ENCODE assay signal across 1 cellular context in the genomic region with DNA sequence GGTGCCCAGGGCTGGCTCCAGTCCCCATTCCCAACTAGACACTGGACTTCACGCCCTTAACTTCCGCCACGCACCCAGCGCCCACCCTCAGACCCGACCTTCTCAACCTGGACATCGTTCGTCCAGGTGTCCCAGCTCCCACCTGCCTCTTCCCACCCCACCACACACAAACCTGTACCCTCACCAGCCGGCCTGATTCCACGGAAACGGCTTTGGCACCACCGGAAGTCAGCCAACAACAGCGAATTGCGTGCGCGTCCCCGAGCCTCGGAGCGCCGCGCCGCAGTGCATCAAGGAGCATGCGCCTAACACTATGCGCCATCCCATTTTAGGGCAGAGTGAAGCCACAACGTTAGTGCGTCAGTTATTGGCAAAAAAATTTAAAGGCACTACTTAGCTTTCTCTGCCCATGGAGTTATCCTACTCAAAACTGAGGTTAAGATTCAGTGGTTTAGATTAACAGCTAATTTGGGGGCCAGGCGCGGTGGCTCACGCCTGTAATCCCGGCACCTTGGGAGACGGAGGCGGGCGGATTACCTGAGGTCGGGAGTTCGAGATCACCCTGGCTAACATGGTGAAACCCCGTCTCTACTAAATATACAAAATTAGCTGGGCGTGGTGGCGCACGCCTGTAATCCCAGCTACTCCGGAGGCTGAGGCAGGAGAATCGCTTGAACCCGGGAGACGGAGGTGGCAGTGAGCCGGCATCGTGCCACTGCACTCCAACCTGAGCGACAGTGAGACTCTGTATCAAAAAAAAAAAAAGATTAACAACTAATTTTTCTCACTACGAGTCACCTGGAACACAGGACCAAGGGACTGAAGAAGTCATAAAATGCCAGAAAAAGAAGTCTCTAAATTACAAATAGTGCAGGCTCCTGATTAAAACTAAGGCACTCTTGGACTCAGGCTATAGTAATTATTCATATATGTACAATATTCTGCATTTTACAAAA.
TF ChIP-seq lines count a peak whose summit lies in the region.

A gene with protein sequence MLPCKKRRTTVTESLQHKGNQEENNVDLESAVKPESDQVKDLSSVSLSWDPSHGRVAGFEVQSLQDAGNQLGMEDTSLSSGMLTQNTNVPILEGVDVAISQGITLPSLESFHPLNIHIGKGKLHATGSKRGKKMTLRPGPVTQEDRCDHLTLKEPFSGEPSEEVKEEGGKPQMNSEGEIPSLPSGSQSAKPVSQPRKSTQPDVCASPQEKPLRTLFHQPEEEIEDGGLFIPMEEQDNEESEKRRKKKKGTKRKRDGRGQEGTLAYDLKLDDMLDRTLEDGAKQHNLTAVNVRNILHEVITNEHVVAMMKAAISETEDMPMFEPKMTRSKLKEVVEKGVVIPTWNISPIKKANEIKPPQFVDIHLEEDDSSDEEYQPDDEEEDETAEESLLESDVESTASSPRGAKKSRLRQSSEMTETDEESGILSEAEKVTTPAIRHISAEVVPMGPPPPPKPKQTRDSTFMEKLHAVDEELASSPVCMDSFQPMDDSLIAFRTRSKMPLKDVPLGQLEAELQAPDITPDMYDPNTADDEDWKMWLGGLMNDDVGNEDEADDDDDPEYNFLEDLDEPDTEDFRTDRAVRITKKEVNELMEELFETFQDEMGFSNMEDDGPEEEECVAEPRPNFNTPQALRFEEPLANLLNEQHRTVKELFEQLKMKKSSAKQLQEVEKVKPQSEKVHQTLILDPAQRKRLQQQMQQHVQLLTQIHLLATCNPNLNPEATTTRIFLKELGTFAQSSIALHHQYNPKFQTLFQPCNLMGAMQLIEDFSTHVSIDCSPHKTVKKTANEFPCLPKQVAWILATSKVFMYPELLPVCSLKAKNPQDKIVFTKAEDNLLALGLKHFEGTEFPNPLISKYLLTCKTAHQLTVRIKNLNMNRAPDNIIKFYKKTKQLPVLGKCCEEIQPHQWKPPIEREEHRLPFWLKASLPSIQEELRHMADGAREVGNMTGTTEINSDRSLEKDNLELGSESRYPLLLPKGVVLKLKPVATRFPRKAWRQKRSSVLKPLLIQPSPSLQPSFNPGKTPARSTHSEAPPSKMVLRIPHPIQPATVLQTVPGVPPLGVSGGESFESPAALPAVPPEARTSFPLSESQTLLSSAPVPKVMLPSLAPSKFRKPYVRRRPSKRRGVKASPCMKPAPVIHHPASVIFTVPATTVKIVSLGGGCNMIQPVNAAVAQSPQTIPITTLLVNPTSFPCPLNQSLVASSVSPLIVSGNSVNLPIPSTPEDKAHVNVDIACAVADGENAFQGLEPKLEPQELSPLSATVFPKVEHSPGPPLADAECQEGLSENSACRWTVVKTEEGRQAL (N-terminal part only) (minus strand): TSS at position 240 of the 956 bp plus-strand sequence. CDS start 3,434 bp downstream, outside the sequence.

TF ChIP-seq in K562, 482 proteins besides CTCF, POLR2A, EP300 and RAD21 (continued from another document and continues in another):
- TF ChIP-seq ZNF76 (CRISPR knock-in tag; IDR thresholded peaks at IDR 0.05; ENCODE audit: borderline replicate concordance): no peak
- TF ChIP-seq, protein P1, sequence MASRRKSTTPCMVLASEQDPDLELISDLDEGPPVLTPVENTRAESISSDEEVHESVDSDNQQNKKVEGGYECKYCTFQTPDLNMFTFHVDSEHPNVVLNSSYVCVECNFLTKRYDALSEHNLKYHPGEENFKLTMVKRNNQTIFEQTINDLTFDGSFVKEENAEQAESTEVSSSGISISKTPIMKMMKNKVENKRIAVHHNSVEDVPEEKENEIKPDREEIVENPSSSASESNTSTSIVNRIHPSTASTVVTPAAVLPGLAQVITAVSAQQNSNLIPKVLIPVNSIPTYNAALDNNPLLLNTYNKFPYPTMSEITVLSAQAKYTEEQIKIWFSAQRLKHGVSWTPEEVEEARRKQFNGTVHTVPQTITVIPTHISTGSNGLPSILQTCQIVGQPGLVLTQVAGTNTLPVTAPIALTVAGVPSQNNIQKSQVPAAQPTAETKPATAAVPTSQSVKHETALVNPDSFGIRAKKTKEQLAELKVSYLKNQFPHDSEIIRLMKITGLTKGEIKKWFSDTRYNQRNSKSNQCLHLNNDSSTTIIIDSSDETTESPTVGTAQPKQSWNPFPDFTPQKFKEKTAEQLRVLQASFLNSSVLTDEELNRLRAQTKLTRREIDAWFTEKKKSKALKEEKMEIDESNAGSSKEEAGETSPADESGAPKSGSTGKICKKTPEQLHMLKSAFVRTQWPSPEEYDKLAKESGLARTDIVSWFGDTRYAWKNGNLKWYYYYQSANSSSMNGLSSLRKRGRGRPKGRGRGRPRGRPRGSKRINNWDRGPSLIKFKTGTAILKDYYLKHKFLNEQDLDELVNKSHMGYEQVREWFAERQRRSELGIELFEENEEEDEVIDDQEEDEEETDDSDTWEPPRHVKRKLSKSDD (conservative IDR thresholded peaks at IDR 0.05; ENCODE audit: low read length): no peak
- TF ChIP-seq POLR3G (IDR thresholded peaks at IDR 0.05; ENCODE audit: extremely low read depth, insufficient read length, insufficient replicate concordance): no peak
- TF ChIP-seq PPARD (CRISPR knock-in tag; IDR thresholded peaks at IDR 0.05): no peak
- TF ChIP-seq HLTF (IDR thresholded peaks at IDR 0.05): peak; percentile 68; the same call in 1 of the 2 replicates
- TF ChIP-seq, protein P2, sequence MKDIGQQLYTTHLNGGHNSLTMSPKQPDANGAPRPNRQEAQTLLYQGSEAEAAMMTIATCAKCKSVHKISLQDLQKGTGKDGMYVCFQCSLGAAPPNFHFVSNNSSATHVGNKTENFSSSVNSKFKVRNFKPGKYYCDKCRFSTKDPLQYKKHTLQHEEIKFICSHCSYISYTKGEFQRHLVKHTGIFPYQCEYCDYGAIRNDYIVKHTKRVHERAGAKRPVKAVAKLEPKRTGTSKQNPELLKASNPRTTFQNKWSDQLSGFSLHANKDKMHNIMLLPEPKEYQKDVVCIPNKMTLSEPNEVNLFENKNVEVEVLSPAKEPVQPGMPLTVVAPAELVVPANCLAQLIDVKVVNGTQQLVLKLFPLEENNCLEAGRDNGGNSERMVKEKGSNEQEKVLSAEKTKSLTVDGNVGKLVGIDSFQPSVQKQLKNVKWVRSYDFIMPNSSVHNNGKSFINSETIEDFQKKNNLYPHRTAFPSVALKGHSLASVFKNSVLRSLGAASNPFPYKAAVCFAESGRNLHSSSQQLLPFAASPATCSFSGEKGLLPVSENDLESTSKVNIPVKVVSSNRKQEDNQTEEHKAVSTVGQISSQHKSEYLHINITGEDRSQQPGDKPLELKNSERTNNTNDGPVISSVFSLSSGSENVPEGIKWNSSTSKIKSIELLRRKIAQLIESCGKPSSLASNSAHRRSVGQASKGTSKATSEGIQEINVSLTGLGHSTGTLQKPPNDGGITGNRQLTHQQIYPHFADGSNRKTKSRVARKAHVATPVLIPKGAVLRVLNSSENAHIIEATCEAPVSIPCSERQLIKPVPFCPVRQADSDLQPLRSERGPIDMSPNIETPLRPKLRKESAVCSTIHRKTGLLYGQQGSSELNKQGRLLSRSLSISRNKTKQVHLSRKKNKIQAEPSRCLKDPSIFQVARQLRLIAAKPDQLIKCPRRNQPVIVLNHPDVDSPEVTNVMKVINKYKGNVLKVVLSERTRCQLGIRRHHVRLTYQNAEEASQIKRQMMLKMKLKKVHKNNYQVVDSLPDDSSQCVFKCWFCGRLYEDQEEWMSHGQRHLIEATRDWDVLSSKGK (CRISPR knock-in tag; IDR thresholded peaks at IDR 0.05): no peak
- no peak for TF ChIP-seq TEAD1 (CRISPR knock-in tag; IDR thresholded peaks at IDR 0.05)
- no peak for TF ChIP-seq XRCC5 (IDR thresholded peaks at IDR 0.05; ENCODE audit: low read depth, low read length)
- TF ChIP-seq, protein P3, sequence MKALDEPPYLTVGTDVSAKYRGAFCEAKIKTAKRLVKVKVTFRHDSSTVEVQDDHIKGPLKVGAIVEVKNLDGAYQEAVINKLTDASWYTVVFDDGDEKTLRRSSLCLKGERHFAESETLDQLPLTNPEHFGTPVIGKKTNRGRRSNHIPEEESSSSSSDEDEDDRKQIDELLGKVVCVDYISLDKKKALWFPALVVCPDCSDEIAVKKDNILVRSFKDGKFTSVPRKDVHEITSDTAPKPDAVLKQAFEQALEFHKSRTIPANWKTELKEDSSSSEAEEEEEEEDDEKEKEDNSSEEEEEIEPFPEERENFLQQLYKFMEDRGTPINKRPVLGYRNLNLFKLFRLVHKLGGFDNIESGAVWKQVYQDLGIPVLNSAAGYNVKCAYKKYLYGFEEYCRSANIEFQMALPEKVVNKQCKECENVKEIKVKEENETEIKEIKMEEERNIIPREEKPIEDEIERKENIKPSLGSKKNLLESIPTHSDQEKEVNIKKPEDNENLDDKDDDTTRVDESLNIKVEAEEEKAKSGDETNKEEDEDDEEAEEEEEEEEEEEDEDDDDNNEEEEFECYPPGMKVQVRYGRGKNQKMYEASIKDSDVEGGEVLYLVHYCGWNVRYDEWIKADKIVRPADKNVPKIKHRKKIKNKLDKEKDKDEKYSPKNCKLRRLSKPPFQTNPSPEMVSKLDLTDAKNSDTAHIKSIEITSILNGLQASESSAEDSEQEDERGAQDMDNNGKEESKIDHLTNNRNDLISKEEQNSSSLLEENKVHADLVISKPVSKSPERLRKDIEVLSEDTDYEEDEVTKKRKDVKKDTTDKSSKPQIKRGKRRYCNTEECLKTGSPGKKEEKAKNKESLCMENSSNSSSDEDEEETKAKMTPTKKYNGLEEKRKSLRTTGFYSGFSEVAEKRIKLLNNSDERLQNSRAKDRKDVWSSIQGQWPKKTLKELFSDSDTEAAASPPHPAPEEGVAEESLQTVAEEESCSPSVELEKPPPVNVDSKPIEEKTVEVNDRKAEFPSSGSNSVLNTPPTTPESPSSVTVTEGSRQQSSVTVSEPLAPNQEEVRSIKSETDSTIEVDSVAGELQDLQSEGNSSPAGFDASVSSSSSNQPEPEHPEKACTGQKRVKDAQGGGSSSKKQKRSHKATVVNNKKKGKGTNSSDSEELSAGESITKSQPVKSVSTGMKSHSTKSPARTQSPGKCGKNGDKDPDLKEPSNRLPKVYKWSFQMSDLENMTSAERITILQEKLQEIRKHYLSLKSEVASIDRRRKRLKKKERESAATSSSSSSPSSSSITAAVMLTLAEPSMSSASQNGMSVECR (CRISPR knock-in tag; IDR thresholded peaks at IDR 0.05): no peak; the same call in 1 of the 2 replicates
- TF ChIP-seq CAMTA2 (CRISPR knock-in tag; conservative IDR thresholded peaks at IDR 0.05): no peak
- TF ChIP-seq, protein P4, sequence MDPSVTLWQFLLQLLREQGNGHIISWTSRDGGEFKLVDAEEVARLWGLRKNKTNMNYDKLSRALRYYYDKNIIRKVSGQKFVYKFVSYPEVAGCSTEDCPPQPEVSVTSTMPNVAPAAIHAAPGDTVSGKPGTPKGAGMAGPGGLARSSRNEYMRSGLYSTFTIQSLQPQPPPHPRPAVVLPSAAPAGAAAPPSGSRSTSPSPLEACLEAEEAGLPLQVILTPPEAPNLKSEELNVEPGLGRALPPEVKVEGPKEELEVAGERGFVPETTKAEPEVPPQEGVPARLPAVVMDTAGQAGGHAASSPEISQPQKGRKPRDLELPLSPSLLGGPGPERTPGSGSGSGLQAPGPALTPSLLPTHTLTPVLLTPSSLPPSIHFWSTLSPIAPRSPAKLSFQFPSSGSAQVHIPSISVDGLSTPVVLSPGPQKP (CRISPR knock-in tag; IDR thresholded peaks at IDR 0.05): no peak
- peak; percentile 75; the same call in 1 of the 2 replicates for TF ChIP-seq LARP7 (IDR thresholded peaks at IDR 0.05)
- no peak; the same call in 1 of the 2 replicates for TF ChIP-seq ARID2 (IDR thresholded peaks at IDR 0.05)
- no peak for TF ChIP-seq MAFF (IDR thresholded peaks at IDR 0.05; ENCODE audit: low read length)
- TF ChIP-seq, protein P5, sequence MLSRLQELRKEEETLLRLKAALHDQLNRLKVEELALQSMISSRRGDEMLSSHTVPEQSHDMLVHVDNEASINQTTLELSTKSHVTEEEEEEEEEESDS (CRISPR knock-in tag; IDR thresholded peaks at IDR 0.05): no peak
- TF ChIP-seq PTRF (tag; IDR thresholded peaks at IDR 0.05): no peak
- TF ChIP-seq HMG20A (CRISPR knock-in tag; conservative IDR thresholded peaks at IDR 0.05): no peak
- TF ChIP-seq GATA2 (CRISPR knock-in tag; IDR thresholded peaks at IDR 0.05): no peak
- TF ChIP-seq SOX6 (IDR thresholded peaks at IDR 0.05): no peak
- no peak for TF ChIP-seq U2AF1 (optimal IDR thresholded peaks at IDR 0.05; ENCODE audit: low read depth, low read length)
- TF ChIP-seq CHD4 (IDR thresholded peaks at IDR 0.05; ENCODE audit: insufficient read depth, insufficient replicate concordance, low read depth, low read length, poor library complexity, severe bottlenecking): no peak
- no peak for TF ChIP-seq PHTF2 (CRISPR knock-in tag; IDR thresholded peaks at IDR 0.05)
- no peak for TF ChIP-seq ZFPM2 (CRISPR knock-in tag; IDR thresholded peaks at IDR 0.05)
- no peak for TF ChIP-seq ZNF445 (CRISPR knock-in tag; IDR thresholded peaks at IDR 0.05; ENCODE audit: low read depth)
- TF ChIP-seq CHD2 (IDR thresholded peaks at IDR 0.05; ENCODE audit: low read depth, low read length): no peak
- no peak for TF ChIP-seq KDM2B (CRISPR knock-in tag; IDR thresholded peaks at IDR 0.05)
- peak; percentile 89 to 98 (median 96) for TF ChIP-seq YY1 (IDR thresholded peaks at IDR 0.05; ENCODE audit: borderline replicate concordance in 1 of 3, control insufficient read depth in 1 of 3, extremely low read depth in 1 of 3, insufficient read depth in 3 of 3, insufficient read length in 1 of 3, insufficient replicate concordance in 2 of 3, low read depth in 1 of 3, low read length in 2 of 3)
- TF ChIP-seq GABPA (tag; conservative IDR thresholded peaks at IDR 0.05; ENCODE audit: low read depth): peak; percentile 90
- TF ChIP-seq, protein P6, sequence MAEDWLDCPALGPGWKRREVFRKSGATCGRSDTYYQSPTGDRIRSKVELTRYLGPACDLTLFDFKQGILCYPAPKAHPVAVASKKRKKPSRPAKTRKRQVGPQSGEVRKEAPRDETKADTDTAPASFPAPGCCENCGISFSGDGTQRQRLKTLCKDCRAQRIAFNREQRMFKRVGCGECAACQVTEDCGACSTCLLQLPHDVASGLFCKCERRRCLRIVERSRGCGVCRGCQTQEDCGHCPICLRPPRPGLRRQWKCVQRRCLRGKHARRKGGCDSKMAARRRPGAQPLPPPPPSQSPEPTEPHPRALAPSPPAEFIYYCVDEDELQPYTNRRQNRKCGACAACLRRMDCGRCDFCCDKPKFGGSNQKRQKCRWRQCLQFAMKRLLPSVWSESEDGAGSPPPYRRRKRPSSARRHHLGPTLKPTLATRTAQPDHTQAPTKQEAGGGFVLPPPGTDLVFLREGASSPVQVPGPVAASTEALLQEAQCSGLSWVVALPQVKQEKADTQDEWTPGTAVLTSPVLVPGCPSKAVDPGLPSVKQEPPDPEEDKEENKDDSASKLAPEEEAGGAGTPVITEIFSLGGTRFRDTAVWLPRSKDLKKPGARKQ (CRISPR knock-in tag; IDR thresholded peaks at IDR 0.05): no peak
- TF ChIP-seq, protein P7, sequence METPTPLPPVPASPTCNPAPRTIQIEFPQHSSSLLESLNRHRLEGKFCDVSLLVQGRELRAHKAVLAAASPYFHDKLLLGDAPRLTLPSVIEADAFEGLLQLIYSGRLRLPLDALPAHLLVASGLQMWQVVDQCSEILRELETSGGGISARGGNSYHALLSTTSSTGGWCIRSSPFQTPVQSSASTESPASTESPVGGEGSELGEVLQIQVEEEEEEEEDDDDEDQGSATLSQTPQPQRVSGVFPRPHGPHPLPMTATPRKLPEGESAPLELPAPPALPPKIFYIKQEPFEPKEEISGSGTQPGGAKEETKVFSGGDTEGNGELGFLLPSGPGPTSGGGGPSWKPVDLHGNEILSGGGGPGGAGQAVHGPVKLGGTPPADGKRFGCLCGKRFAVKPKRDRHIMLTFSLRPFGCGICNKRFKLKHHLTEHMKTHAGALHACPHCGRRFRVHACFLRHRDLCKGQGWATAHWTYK (CRISPR knock-in tag; IDR thresholded peaks at IDR 0.05): no peak
- TF ChIP-seq HCFC1 (IDR thresholded peaks at IDR 0.05; ENCODE audit: low read depth, low read length): peak; percentile 83
- no peak for TF ChIP-seq RBM39 (optimal IDR thresholded peaks at IDR 0.05; ENCODE audit: low read depth, low read length)
